ENCODE assay signal across 18 cellular contexts in genomic region chr1:244437108-244437507, GRCh38. TPM values are rescaled to one million over a fixed set of nuclear protein-coding genes. Genes with fewer than 3 reads are reported as not detected.
DNase-seq lines count a peak whose midpoint lies in the region; ATAC-seq and TF ChIP-seq lines count a peak whose summit lies in the region.
"Had no signal": no experiment of that assay in that cellular context is flagged by ENCODE, and none has a peak within 500 bp of the region (broad histone marks: within the 10 kb centered on the region; RNA-seq: fewer than 3 reads in every experiment).

No MANE protein-coding gene starts in this region.

- POLR2A ChIA-PET in activated CD4-positive, alpha-beta T cell treated with anti-CD3 and anti-CD28 coated beads for 36 hours (lab: Charles Lee), result no interaction called here
- POLR2A ChIA-PET in PC-3 (lab: Charles Lee; ENCODE audit: unreplicated experiment), result no interaction called here

- no peak overlapping the region for H2AFZ ChIP-seq in PC-3 (ENCODE audit: low read length)
- H2AFZ ChIP-seq: GM23338 had no signal

- H3K36me3 Mint-ChIP-seq in activated CD4-positive, alpha-beta T cell treated with anti-CD3 and anti-CD28 coated beads for 36 hours (ENCODE audit: low read depth), result peaks cover 25% of the 10 kb centered on the region

- no peak for TF ChIP-seq CTCF in PC-3 (conservative IDR thresholded peaks at IDR 0.05; ENCODE audit: low read depth, low read length)
- TF ChIP-seq CTCF in choroid plexus epithelial cell (conservative IDR thresholded peaks at IDR 0.05; ENCODE audit: low read depth, low read length), result no peak
- no peak for TF ChIP-seq CTCF in omental fat pad (IDR thresholded peaks at IDR 0.05)

- H3K36me3 ChIP-seq in PC-3 (ENCODE audit: low read depth, low read length), result peaks cover 9% of the 10 kb centered on the region; the same call in 1 of the 2 replicates

- no TSS peak for BruUV-seq in PC-3 (replicated peaks; lab: Mats Ljungman, UMichigan)

- CTCF ChIA-PET in activated CD4-positive, alpha-beta T cell treated with anti-CD3 and anti-CD28 coated beads for 36 hours (lab: Charles Lee), result interaction anchor here (0.7 kb wide), 1 partner anchor 111 kb away, joined by 3 read pairs; no protein-coding TSS in a partner anchor
- CTCF ChIA-PET in PC-3 (lab: Charles Lee), result no interaction called here

- no peaks in the 10 kb centered on the region for H3K9me3 Mint-ChIP-seq in activated CD4-positive, alpha-beta T cell treated with anti-CD3 and anti-CD28 coated beads for 36 hours (ENCODE audit: low read depth)
- H3K9me3 Mint-ChIP-seq: GM23338; IgD-negative memory B cell; naive thymus-derived CD8-positive, alpha-beta T cell had no signal

- peaks cover 37% of the 10 kb centered on the region for H3K4me1 ChIP-seq in PC-3 (ENCODE audit: insufficient read depth, low read length)

- peak overlapping the region; percentile 19 for H3K27ac Mint-ChIP-seq in activated CD4-positive, alpha-beta T cell treated with anti-CD3 and anti-CD28 coated beads for 36 hours
- H3K27ac Mint-ChIP-seq: GM23338 had no signal

- intact Hi-C loops in activated CD4-positive, alpha-beta T cell treated with anti-CD3 and anti-CD28 coated beads for 36 hours (cut with DNase I, micrococcal nuclease), result loop anchor here (1.0 to 2.0 kb wide), 2 partner anchors 13 to 14 kb away; partner anchors contain the start of gene ADSS2 (in 1 of the 2)
- intact Hi-C loops in PC-3 (cut with micrococcal nuclease), result loop anchor here (2.0 to 5.0 kb wide), 2 partner anchors 14 to 90 kb away; partner anchors contain the start of gene ADSS2

- H3K9me3 ChIP-seq in PC-3 (ENCODE audit: low read length), result no peaks in the 10 kb centered on the region
- H3K9me3 ChIP-seq: heart left ventricle, tibial artery had no signal

- ATAC-seq in activated CD4-positive, alpha-beta T cell treated with anti-CD3 and anti-CD28 coated beads for 36 hours, result no peak
- no peak; the same call in 1 of the 2 replicates for ATAC-seq in PC-3
- ATAC-seq in omental fat pad (ENCODE audit: low FRiP score), result peak; percentile 56
- ATAC-seq: GM23338; heart left ventricle; naive thymus-derived CD8-positive, alpha-beta T cell had no signal

- peaks cover 57% of the 10 kb centered on the region for H3K79me2 ChIP-seq in PC-3 (ENCODE audit: low read length)

- H3K27me3 ChIP-seq in PC-3 (ENCODE audit: low read length), result no peaks in the 10 kb centered on the region
- H3K27me3 ChIP-seq: heart left ventricle, tibial artery had no signal

- no peaks in the 10 kb centered on the region for H4K20me1 ChIP-seq in PC-3 (ENCODE audit: low read length)

- peaks cover 47% of the 10 kb centered on the region for H3K4me1 Mint-ChIP-seq in activated CD4-positive, alpha-beta T cell treated with anti-CD3 and anti-CD28 coated beads for 36 hours

- H3F3A ChIP-seq in PC-3 (ENCODE audit: low read length, unreplicated experiment), result peaks cover 16% of the 10 kb centered on the region

- H3K4me3 Mint-ChIP-seq in activated CD4-positive, alpha-beta T cell treated with anti-CD3 and anti-CD28 coated beads for 36 hours, result no peak overlapping the region
- H3K4me3 Mint-ChIP-seq: GM23338; IgD-negative memory B cell; naive thymus-derived CD8-positive, alpha-beta T cell had no signal

- H3K4me2 ChIP-seq in PC-3 (ENCODE audit: low read length), result peak overlapping the region; percentile 70
- H3K4me2 ChIP-seq: GM23338 had no signal

- H3K9me2 ChIP-seq in PC-3 (replicated peaks; ENCODE audit: low read length), result no peaks in the 10 kb centered on the region

- peak overlapping the region; percentile 13; the same call in 1 of the 2 replicates for H3K4me3 ChIP-seq in PC-3 (ENCODE audit: low read length)
- H3K4me3 ChIP-seq in choroid plexus epithelial cell (ENCODE audit: low read depth, low read length), result no peak overlapping the region
- H3K4me3 ChIP-seq: GM23338, heart left ventricle, tibial artery had no signal

- H3K9ac ChIP-seq in PC-3 (ENCODE audit: low read length), result peak overlapping the region; percentile 41

- DNase-seq in activated CD4-positive, alpha-beta T cell treated with anti-CD3 and anti-CD28 coated beads for 36 hours, result no peak
- DNase-seq in activated CD4-positive, alpha-beta T cell treated with anti-CD3 and anti-CD28 coated beads for 48 hours, result no peak
- DNase-seq in PC-3 (peak; percentile 41), choroid plexus epithelial cell (ENCODE audit: low read depth) (peak; percentile 46), omental fat pad (ENCODE audit: low spot score) (no peak), occipital lobe (lab: John Stamatoyannopoulos, UW) (no peak), midbrain (lab: John Stamatoyannopoulos, UW) (no peak), DMS79 (lab: John Stamatoyannopoulos, UW) (no peak)
- DNase-seq: activated CD4-positive, alpha-beta T cell treated with anti-CD3 and anti-CD28 coated beads, Interleukin-2, amount 50 U/mL, for 48 hours; activated effector memory CD4-positive, alpha-beta T cell treated with anti-CD3 and anti-CD28 coated beads, Interleukin-2, amount 50 U/mL, for 16 hours; GF-D8; heart left ventricle; naive thymus-derived CD8-positive, alpha-beta T cell; SIG-M5; tibial artery had no signal

- H3K27ac ChIP-seq in PC-3 (ENCODE audit: low read length), result peak overlapping the region; percentile 86
- H3K27ac ChIP-seq: 22Rv1, heart left ventricle had no signal

- no peaks in the 10 kb centered on the region for H3K27me3 Mint-ChIP-seq in activated CD4-positive, alpha-beta T cell treated with anti-CD3 and anti-CD28 coated beads for 36 hours
- H3K27me3 Mint-ChIP-seq: IgD-negative memory B cell; naive thymus-derived CD8-positive, alpha-beta T cell had no signal

RNA-seq across cellular contexts. Expression of gene ADSS2, which starts 14.6 kb away (rescaled TPM):
- 10 to 100 TPM; 43.6 to 52.8 TPM for total RNA-seq in activated CD4-positive, alpha-beta T cell treated with anti-CD3 and anti-CD28 coated beads for 36 hours
- 55.0 and 58.2 TPM in 2 replicates for total RNA-seq in PC-3 (2014; rRNA removed)
- 10 to 100 TPM; 21.3 to 41.4 (median 32.4) TPM for total RNA-seq in omental fat pad
- 69.7 TPM for total RNA-seq in occipital lobe

RNA-seq across cellular contexts. Expression of gene CATSPERE, which starts 24.0 kb away (rescaled TPM):
- under 1 TPM in 1 of 2 experiments, not detected in 1; 0.11 TPM for total RNA-seq in activated CD4-positive, alpha-beta T cell treated with anti-CD3 and anti-CD28 coated beads for 36 hours
- total RNA-seq in PC-3 (2014; rRNA removed) (not detected in 2 replicates), omental fat pad (1 to 10 TPM in 2 of 4 donors, under 1 TPM in 2; 0.24 to 1.4 (median 1.0) TPM), occipital lobe (2.0 TPM)
- total RNA-seq: GM23338 had no signal

Comparison
In these comparisons a context has a peak if more than half of its experiments do, and no peak if none do; other contexts are left out.
1. DNase-seq: peak in PC-3 (single experiment) and choroid plexus epithelial cell (single experiment); none in activated CD4-positive, alpha-beta T cell treated with anti-CD3 and anti-CD28 coated beads for 36 hours (single experiment), activated CD4-positive, alpha-beta T cell treated with anti-CD3 and anti-CD28 coated beads for 48 hours (single experiment), omental fat pad (single experiment), occipital lobe (single experiment), midbrain (single experiment) and DMS79 (single experiment).